Comparison of ENCODE assay signal across 14 cellular contexts in the genomic region with DNA sequence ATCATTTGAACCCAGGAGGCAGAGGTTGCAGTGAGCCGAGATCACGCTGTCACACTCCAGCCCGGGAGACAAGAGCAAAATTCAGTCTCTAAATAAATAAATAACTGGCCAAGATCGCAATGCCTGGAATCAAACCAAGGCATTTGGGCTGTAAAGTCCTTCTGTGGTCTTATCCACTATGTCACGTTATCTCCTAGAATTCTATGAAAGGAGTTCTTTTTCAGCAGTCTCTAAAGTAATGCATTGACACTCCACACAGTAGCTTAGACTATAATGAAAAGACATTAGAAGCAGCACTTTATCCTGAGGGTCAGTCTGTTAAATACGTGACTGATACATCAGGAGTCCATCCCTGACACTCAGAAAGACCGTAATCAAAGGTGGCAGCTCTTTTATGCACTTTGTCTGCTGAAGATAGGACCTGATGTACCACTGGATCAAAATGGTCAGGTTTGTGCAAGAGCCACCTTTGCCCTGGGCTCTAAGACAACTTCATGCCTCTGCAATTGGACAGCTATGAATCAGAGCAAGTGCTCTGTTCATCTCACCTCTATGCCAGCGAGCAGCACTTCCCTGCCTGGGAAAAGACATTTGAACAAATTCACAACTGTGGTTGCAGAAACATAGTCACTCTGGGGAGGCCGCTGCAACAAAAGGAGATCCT. TPM values are rescaled to one million over a fixed set of nuclear protein-coding genes. Genes with fewer than 3 reads are reported as not detected.
A peak's percentile ranks its signal among the peaks of the same experiment; 100 is the strongest.
DNase-seq lines count a peak whose midpoint lies in the region; ATAC-seq and TF ChIP-seq lines count a peak whose summit lies in the region.
"Had no signal": no experiment of that assay in that cellular context is flagged by ENCODE, and none has a peak within 500 bp of the region (broad histone marks: within the 10 kb centered on the region; RNA-seq: fewer than 3 reads in every experiment).

No MANE protein-coding gene starts in this region.

- H3K9me3 ChIP-seq in right lobe of liver (no peaks in the 10 kb centered on the region), lower lobe of right lung (no peaks in the 10 kb centered on the region)
- H3K9me3 ChIP-seq: A549, BE2C, Caco-2 had no signal

- DNase-seq in SK-MEL-5 (ENCODE audit: low read depth, low spot score), result peak; percentile 55
- DNase-seq in foreskin fibroblast, result peak; percentile 16 to 27
- peak; percentile 47 to 75 (median 65) for DNase-seq in right lobe of liver
- DNase-seq in kidney tubule cell (ENCODE audit: low spot score), result no peak
- no peak for DNase-seq in mucosa of gallbladder (ENCODE audit: low spot score)
- no peak for DNase-seq in HuH-7 (ENCODE audit: low spot score)
- no peak for DNase-seq in lower lobe of right lung
- DNase-seq: BE2C; Caco-2; CD8-positive, alpha-beta T cell; DND-41 had no signal

- intact Hi-C loops in right lobe of liver (cut with DNase I), result no loop called here
- intact Hi-C loops in lower lobe of right lung (cut with DNase I), result no loop called here

- ATAC-seq in right lobe of liver (peak; percentile 96 to 99 (median 98)), lower lobe of right lung (no peak)
- ATAC-seq: CD8-positive, alpha-beta T cell; HCT116 had no signal

- 30% methylated on average over 9 of the region's 9 CpGs for WGBS in right lobe of liver (ENCODE audit: insufficient coverage, low coverage, low lambda C conversion rate, missing lambda C conversion rate)

- H3K4me1 ChIP-seq in right lobe of liver (peaks cover 0 to 10% (median 0%) of the 10 kb centered on the region in 4 donors), lower lobe of right lung (peaks cover 8% of the 10 kb centered on the region)
- H3K4me1 ChIP-seq: A549, BE2C, Caco-2 had no signal

- H3K4me3 ChIP-seq in foreskin fibroblast (ENCODE audit: low read depth in 1 of 2, low read length in 2 of 2) (no peak overlapping the region), right lobe of liver (no peak overlapping the region), lower lobe of right lung (no peak overlapping the region)
- H3K4me3 ChIP-seq: A549 had no signal

- peak overlapping the region in 1 of 3 donors; percentile 35 for H3K27ac ChIP-seq in right lobe of liver
- no peak overlapping the region for H3K27ac ChIP-seq in lower lobe of right lung
- H3K27ac ChIP-seq: A549, C4-2B had no signal

- H3K36me3 ChIP-seq in right lobe of liver (no peaks in the 10 kb centered on the region), lower lobe of right lung (no peaks in the 10 kb centered on the region)
- H3K36me3 ChIP-seq: BE2C had no signal

- no peaks in the 10 kb centered on the region for H3K27me3 ChIP-seq in right lobe of liver
- H3K27me3 ChIP-seq in lower lobe of right lung (ENCODE audit: low read depth), result no peaks in the 10 kb centered on the region
- H3K27me3 ChIP-seq: BE2C had no signal

- TF ChIP-seq POLR2A in right lobe of liver (IDR thresholded peaks at IDR 0.05), result no peak

- TF ChIP-seq CTCF in foreskin fibroblast (IDR thresholded peaks at IDR 0.05; ENCODE audit: low read depth, low read length), result no peak
- TF ChIP-seq CTCF in right lobe of liver (IDR thresholded peaks at IDR 0.05), result no peak
- no peak for TF ChIP-seq CTCF in lower lobe of right lung (IDR thresholded peaks at IDR 0.05)

- in situ Hi-C loops in SK-MEL-5 (cut with HindIII; ENCODE audit: low pct_unique_long_range_greater_than_20kb, low sequenced_read_pairs), result no loop called here

RNA-seq across cellular contexts. Expression of gene GNA14, which starts 31.7 kb away (rescaled TPM):
- total RNA-seq in SK-MEL-5 (2014; rRNA removed; shearing (Covaris generic)), result 0.05 and 0.13 TPM in 2 replicates
- polyA plus RNA-seq in SK-MEL-5 (2015; cell fraction: cytosol; rRNA removed), result 0.15 TPM in 1 of 2 replicates, not detected in the other
- 0.11 TPM in 1 of 2 replicates, not detected in the other for polyA plus RNA-seq in SK-MEL-5 (2015; cell fraction: nucleus; rRNA removed)
- total RNA-seq in right lobe of liver (1 to 10 TPM; 2.3 to 4.2 (median 3.8) TPM), mucosa of gallbladder (11.3 TPM), lower lobe of right lung (15.6 TPM)
- total RNA-seq: Caco-2; CD8-positive, alpha-beta T cell had no signal

Comparison
In these comparisons a context has a peak if more than half of its experiments do, and no peak if none do; other contexts are left out.
1. DNase-seq: peak in SK-MEL-5 (single experiment), foreskin fibroblast (2 of 2) and right lobe of liver (3 of 3); none in kidney tubule cell (single experiment), mucosa of gallbladder (single experiment), HuH-7 (single experiment) and lower lobe of right lung (single experiment).
2. ATAC-seq: peak in right lobe of liver (4 of 4); none in lower lobe of right lung (0 of 2).